Comparison of ENCODE assay signal across 8 cellular contexts in genomic region chr2:144703852-144704324, GRCh38.
DNase-seq lines count a peak whose midpoint lies in the region; ATAC-seq and TF ChIP-seq lines count a peak whose summit lies in the region.

No MANE protein-coding gene starts in this region.

- no peaks in the 10 kb centered on the region for H3K9me3 ChIP-seq in Peyer's patch
- no peaks in the 10 kb centered on the region for H3K9me3 ChIP-seq in gastroesophageal sphincter
- no peaks in the 10 kb centered on the region for H3K9me3 ChIP-seq in upper lobe of left lung

- H3K27me3 ChIP-seq in Peyer's patch (no peaks in the 10 kb centered on the region), gastroesophageal sphincter (no peaks in the 10 kb centered on the region), upper lobe of left lung (no peaks in the 10 kb centered on the region)

- TF ChIP-seq EP300 in gastroesophageal sphincter (IDR thresholded peaks at IDR 0.05): no peak
- TF ChIP-seq EP300 in upper lobe of left lung (IDR thresholded peaks at IDR 0.05): peak in 3 of 4 donors; percentile 44 to 95 (median 82)

- 76 to 85% methylated on average over 5 of the region's 5 CpGs for WGBS in gastroesophageal sphincter (ENCODE audit: low coverage in 1 of 2), 2 donors
- 66 to 74% methylated on average over 5 of the region's 5 CpGs for WGBS in upper lobe of left lung, 2 donors

- no peak for TF ChIP-seq CTCF in Peyer's patch (IDR thresholded peaks at IDR 0.05)
- no peak for TF ChIP-seq CTCF in gastroesophageal sphincter (IDR thresholded peaks at IDR 0.05)
- no peak for TF ChIP-seq CTCF in upper lobe of left lung (IDR thresholded peaks at IDR 0.05)

- H3K27ac ChIP-seq in Peyer's patch (no peak overlapping the region), gastroesophageal sphincter (no peak overlapping the region), upper lobe of left lung (peak overlapping the region in 3 of 4 donors; percentile 28 to 77 (median 42))

- no peak overlapping the region for H3K4me3 ChIP-seq in Peyer's patch
- no peak overlapping the region for H3K4me3 ChIP-seq in gastroesophageal sphincter
- H3K4me3 ChIP-seq in upper lobe of left lung: no peak overlapping the region

- H3K4me1 ChIP-seq in Peyer's patch: no peaks in the 10 kb centered on the region
- no peaks in the 10 kb centered on the region for H3K4me1 ChIP-seq in gastroesophageal sphincter
- peaks cover 0 to 6% (median 0%) of the 10 kb centered on the region in 4 donors for H3K4me1 ChIP-seq in upper lobe of left lung

- ATAC-seq in gastroesophageal sphincter: peak; percentile 74
- peak; percentile 72 to 78 for ATAC-seq in upper lobe of left lung (ENCODE audit: low FRiP score in 2 of 2)
- ATAC-seq in HG03097 (IDR thresholded peaks at IDR 0.05; ENCODE audit: low FRiP score, unreplicated experiment): no peak

- H3K36me3 ChIP-seq in Peyer's patch (no peaks in the 10 kb centered on the region), gastroesophageal sphincter (no peaks in the 10 kb centered on the region), upper lobe of left lung (no peaks in the 10 kb centered on the region)

- no peak for TF ChIP-seq POLR2A in Peyer's patch (IDR thresholded peaks at IDR 0.05)
- no peak for TF ChIP-seq POLR2A in gastroesophageal sphincter (IDR thresholded peaks at IDR 0.05)
- no peak for TF ChIP-seq POLR2A in upper lobe of left lung (IDR thresholded peaks at IDR 0.05)

- DNase-seq in activated CD8-positive, alpha-beta memory T cell treated with anti-CD3 and anti-CD28 coated beads, Interleukin-2, amount 50 U/mL, for 4 hours: peak; percentile 13
- DNase-seq in activated CD8-positive, alpha-beta memory T cell treated with anti-CD3 and anti-CD28 coated beads, Interleukin-2, amount 50 U/mL, for 48 hours: no peak
- DNase-seq in Peyer's patch (peak in 2 of 3 donors; percentile 21 to 48), upper lobe of left lung (peak in 1 of 2 donors; percentile 70)
- DNase-seq in stimulated activated CD4-positive, alpha-beta T cell treated with anti-CD3 and anti-CD28 coated beads, Interleukin-4, amount 100 ng/mL, for 4 hours: no peak
- no peak for DNase-seq in activated naive CD4-positive, alpha-beta T cell (lab: John Stamatoyannopoulos, UW)

Comparison
In these comparisons a context has a peak if more than half of its experiments do, and no peak if none do; other contexts are left out.
1. DNase-seq: peak in activated CD8-positive, alpha-beta memory T cell treated with anti-CD3 and anti-CD28 coated beads, Interleukin-2, amount 50 U/mL, for 4 hours (single experiment) and Peyer's patch (2 of 3); none in activated CD8-positive, alpha-beta memory T cell treated with anti-CD3 and anti-CD28 coated beads, Interleukin-2, amount 50 U/mL, for 48 hours (single experiment), stimulated activated CD4-positive, alpha-beta T cell treated with anti-CD3 and anti-CD28 coated beads, Interleukin-4, amount 100 ng/mL, for 4 hours (0 of 2) and activated naive CD4-positive, alpha-beta T cell (0 of 4).
2. H3K27ac ChIP-seq: peak in upper lobe of left lung (3 of 4); none in Peyer's patch (0 of 4) and gastroesophageal sphincter (0 of 4).